9 cellular contexts compared by ENCODE assay signal in the genomic region with DNA sequence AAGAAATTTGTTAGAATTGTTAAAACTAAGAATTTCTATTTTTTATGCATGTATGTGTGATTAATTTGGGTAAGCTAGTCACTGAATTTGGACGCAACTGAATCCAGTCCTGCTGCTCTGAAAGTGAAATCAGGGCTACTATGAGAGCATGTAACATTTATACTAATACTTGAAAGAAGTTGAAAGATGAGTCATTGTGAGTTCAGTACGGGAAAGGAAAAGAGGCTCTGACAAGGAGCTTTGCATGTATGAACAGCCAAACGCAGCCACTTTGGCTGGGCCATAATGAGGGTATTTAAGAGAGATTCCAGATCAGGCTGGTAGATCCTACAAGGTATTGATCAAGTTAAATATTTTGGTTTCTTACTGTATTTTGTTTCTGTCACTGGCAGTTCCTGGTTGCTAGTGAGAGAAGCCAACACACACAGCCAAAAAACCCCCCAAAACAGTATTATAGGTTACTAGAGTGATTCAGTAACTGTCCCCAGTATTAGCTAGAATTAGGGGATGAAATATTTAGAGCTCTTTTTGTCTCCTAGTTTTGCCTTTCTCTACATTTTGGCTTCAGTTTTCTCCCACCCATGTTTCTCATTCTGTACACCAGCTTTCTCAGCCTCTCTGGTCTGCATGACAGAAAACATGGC. TPM values are rescaled to one million over a fixed set of nuclear protein-coding genes. Genes with fewer than 3 reads are reported as not detected.
DNase-seq lines count a peak whose midpoint lies in the region; ATAC-seq and TF ChIP-seq lines count a peak whose summit lies in the region.
"Had no signal": no experiment of that assay in that cellular context is flagged by ENCODE, and none has a peak within 500 bp of the region (broad histone marks: within the 10 kb centered on the region; RNA-seq: fewer than 3 reads in every experiment).

No MANE protein-coding gene starts in this region.

- H3K27ac ChIP-seq in right atrium auricular region = no peak overlapping the region
- H3K27ac ChIP-seq in WERI-Rb-1 = no peak overlapping the region

- in situ Hi-C loops in GM13976 (cut with MboI; ENCODE audit: low sequenced_read_pairs, unreplicated experiment) = no loop called here

- peak; percentile 48 for DNase-seq in GM13976 (ENCODE audit: low spot score)
- peak; percentile 52 for DNase-seq in HPDE6-E6E7 (ENCODE audit: extremely low spot score)
- peak; percentile 78 for DNase-seq in fibroblast of pulmonary artery (ENCODE audit: low read depth)
- no peak for DNase-seq in right atrium auricular region (ENCODE audit: low spot score)
- no peak for DNase-seq in iPS-NIHi11 (ENCODE audit: low spot score)
- no peak for DNase-seq in WERI-Rb-1
- no peak for DNase-seq in anterior cingulate cortex (lab: John Stamatoyannopoulos, UW)

- H3K36me3 ChIP-seq in right atrium auricular region (peaks cover 41% of the 10 kb centered on the region), WERI-Rb-1 (peaks cover 81% of the 10 kb centered on the region)

- H3K27me3 ChIP-seq in right atrium auricular region = no peaks in the 10 kb centered on the region
- no peaks in the 10 kb centered on the region for H3K27me3 ChIP-seq in WERI-Rb-1 (ENCODE audit: insufficient read depth, low read depth, severe bottlenecking)

- TF ChIP-seq CTCF in GM13976 (IDR thresholded peaks at IDR 0.05; ENCODE audit: borderline replicate concordance, control extremely low read depth, extremely low read depth, insufficient read depth, missing control alignments) (no peak), fibroblast of pulmonary artery (IDR thresholded peaks at IDR 0.05; ENCODE audit: low read length, missing control alignments) (no peak), right atrium auricular region (IDR thresholded peaks at IDR 0.05) (no peak), WERI-Rb-1 (IDR thresholded peaks at IDR 0.05; ENCODE audit: low read depth, low read length) (no peak)

- H3K4me1 ChIP-seq in right atrium auricular region = peaks cover 0 to 28% of the 10 kb centered on the region in 2 donors

- H3K4me3 ChIP-seq in fibroblast of pulmonary artery (replicated peaks; ENCODE audit: low read depth, low read length) = no peak overlapping the region
- no peak overlapping the region for H3K4me3 ChIP-seq in right atrium auricular region
- no peak overlapping the region for H3K4me3 ChIP-seq in WERI-Rb-1 (ENCODE audit: low read depth, low read length)
- H3K4me3 ChIP-seq: K562 had no signal

- no peaks in the 10 kb centered on the region for H3K9me3 ChIP-seq in right atrium auricular region
- H3K9me3 ChIP-seq in WERI-Rb-1 (ENCODE audit: severe bottlenecking) = no peaks in the 10 kb centered on the region

- peak; percentile 98 for ATAC-seq in GM21526 (IDR thresholded peaks at IDR 0.05; ENCODE audit: low FRiP score, unreplicated experiment)
- ATAC-seq: K562 had no signal

RNA-seq across cellular contexts. Expression of a gene that starts 14.1 kb away (rescaled TPM):
- 10 to 100 TPM; 29.9 to 42.7 TPM for total RNA-seq in right atrium auricular region

RNA-seq across cellular contexts. Expression of a gene that starts 14.5 kb away (rescaled TPM):
- total RNA-seq in right atrium auricular region = 1 to 10 TPM; 3.3 to 4.2 TPM

Comparison
In these comparisons a context has a peak if more than half of its experiments do, and no peak if none do; other contexts are left out.
1. DNase-seq: peak in GM13976 (single experiment), HPDE6-E6E7 (single experiment) and fibroblast of pulmonary artery (single experiment); none in right atrium auricular region (single experiment), iPS-NIHi11 (single experiment), WERI-Rb-1 (single experiment) and anterior cingulate cortex (0 of 58).